In the genomic region with DNA sequence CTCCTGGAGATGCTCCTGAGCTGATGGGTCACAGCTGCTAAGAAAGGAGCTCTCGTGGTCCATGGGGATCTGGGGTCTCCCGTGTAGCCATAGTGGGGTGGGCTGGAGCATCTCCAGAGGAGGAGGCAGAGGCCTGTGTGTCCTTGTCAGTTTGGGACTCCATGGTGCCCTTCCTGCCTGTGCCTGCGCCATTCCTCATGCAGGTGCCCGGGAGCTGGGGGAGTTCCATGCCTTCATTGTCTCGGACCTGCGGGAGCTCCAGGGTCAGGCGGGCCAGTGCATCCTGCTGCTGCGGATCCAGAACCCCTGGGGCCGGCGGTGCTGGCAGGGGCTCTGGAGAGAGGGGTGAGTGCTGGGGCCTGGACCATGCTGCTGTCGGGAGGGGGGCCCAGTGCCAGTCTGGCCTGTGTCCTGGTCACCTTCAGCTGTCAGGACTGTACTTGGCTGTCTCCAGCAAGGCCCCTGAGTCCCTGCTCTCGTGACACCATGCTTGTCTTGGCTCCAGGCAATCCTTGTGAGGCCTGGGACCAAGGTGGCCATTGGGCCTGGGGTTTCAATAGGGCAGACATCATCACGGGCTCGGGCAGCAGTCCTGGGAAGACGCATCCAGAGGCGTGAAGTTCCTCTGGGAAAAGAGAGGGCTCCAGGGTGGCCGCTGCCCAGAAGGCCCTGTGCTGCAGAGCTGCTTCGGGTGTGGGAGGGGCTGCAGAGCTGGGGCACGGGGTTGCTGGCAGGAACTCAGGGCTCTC, we compare ENCODE assay signal across 20 cellular contexts. TPM values are rescaled to one million over a fixed set of nuclear protein-coding genes. Genes with fewer than 3 reads are reported as not detected.
DNase-seq lines count a peak whose midpoint lies in the region; ATAC-seq and TF ChIP-seq lines count a peak whose summit lies in the region.
"Had no signal": no experiment of that assay in that cellular context is flagged by ENCODE, and none has a peak within 500 bp of the region (broad histone marks: within the 10 kb centered on the region; RNA-seq: fewer than 3 reads in every experiment).

No MANE protein-coding gene starts in this region.

- H3K27me3 ChIP-seq in cardiac muscle cell (no peaks in the 10 kb centered on the region), aorta (ENCODE audit: control insufficient read depth in 1 of 2, insufficient read depth in 2 of 2, low read length in 1 of 2) (no peaks in the 10 kb centered on the region)
- H3K27me3 ChIP-seq: upper lobe of left lung had no signal

- H3K4me1 ChIP-seq in cardiac muscle cell (ENCODE audit: low read depth) (no peaks in the 10 kb centered on the region), aorta (ENCODE audit: control insufficient read depth in 1 of 2, insufficient read depth in 2 of 2, low read length in 2 of 2) (no peaks in the 10 kb centered on the region)
- H3K4me1 ChIP-seq: upper lobe of left lung had no signal

- H3K36me3 ChIP-seq in cardiac muscle cell (peaks cover 14% of the 10 kb centered on the region), aorta (ENCODE audit: control insufficient read depth in 1 of 2, insufficient read depth in 2 of 2, low read length in 1 of 2) (no peaks in the 10 kb centered on the region)

- DNase-seq in activated naive CD8-positive, alpha-beta T cell treated with anti-CD3 and anti-CD28 coated beads, Interleukin-2, amount 10 ng/mL, durations not matched to agents 7 days and 5 days, result peak; percentile 17
- DNase-seq in activated naive CD8-positive, alpha-beta T cell treated with anti-CD3 and anti-CD28 coated beads for 36 hours, result no peak
- DNase-seq in cardiac muscle cell (ENCODE audit: low read depth in 1 of 2, low spot score in 1 of 2), result peak in 1 of 2 donors; percentile 66
- DNase-seq in mesenteric fat pad (ENCODE audit: low spot score), result peak; percentile 89
- DNase-seq in aorta, result peak; percentile 41 to 69
- DNase-seq in cerebellar nuclear complex (lab: John Stamatoyannopoulos, UW), result no peak
- no peak for DNase-seq in NCI-H2081 treated with DMSO at 0.1 percent for 48 hours (lab: John Stamatoyannopoulos, UW)
- no peak for DNase-seq in NCI-H345 (lab: John Stamatoyannopoulos, UW)
- DNase-seq: activated CD4-positive, alpha-beta T cell treated with anti-CD3 and anti-CD28 coated beads, Interleukin-2, amount 50 U/mL, for 4 hours; activated T-cell treated with anti-CD3 and anti-CD28 coated beads, Interleukin-2, amount 50 U/mL, for 72 hours; CD8-positive, alpha-beta T cell; central memory CD4-positive, alpha-beta T cell; DMS79; endodermal cell; NCI-H146; nephron progenitor cell; stimulated activated naive CD4-positive, alpha-beta T cell treated with Interleukin-2 at 50 U/mL for 16 hours; SW 1271 had no signal

- intact Hi-C loops in aorta (cut with DNase I), result no loop called here

- H3K36me3 Mint-ChIP-seq in activated naive CD8-positive, alpha-beta T cell treated with anti-CD3 and anti-CD28 coated beads, Interleukin-2, amount 10 ng/mL, durations not matched to agents 7 days and 5 days, result no peaks in the 10 kb centered on the region
- H3K36me3 Mint-ChIP-seq in activated naive CD8-positive, alpha-beta T cell treated with anti-CD3 and anti-CD28 coated beads for 36 hours, result no peaks in the 10 kb centered on the region

- H3K27ac Mint-ChIP-seq in activated naive CD8-positive, alpha-beta T cell treated with anti-CD3 and anti-CD28 coated beads, Interleukin-2, amount 10 ng/mL, durations not matched to agents 7 days and 5 days, result no peak overlapping the region
- no peak overlapping the region for H3K27ac Mint-ChIP-seq in activated naive CD8-positive, alpha-beta T cell treated with anti-CD3 and anti-CD28 coated beads for 36 hours
- H3K27ac Mint-ChIP-seq: activated T-cell treated with anti-CD3 and anti-CD28 coated beads, Interleukin-2, amount 50 U/mL, for 72 hours; CD8-positive, alpha-beta T cell; endodermal cell; mesothelial cell of epicardium; nephron progenitor cell had no signal

- no peaks in the 10 kb centered on the region for H3K27me3 Mint-ChIP-seq in activated naive CD8-positive, alpha-beta T cell treated with anti-CD3 and anti-CD28 coated beads, Interleukin-2, amount 10 ng/mL, durations not matched to agents 7 days and 5 days
- no peaks in the 10 kb centered on the region for H3K27me3 Mint-ChIP-seq in activated naive CD8-positive, alpha-beta T cell treated with anti-CD3 and anti-CD28 coated beads for 36 hours

- no peaks in the 10 kb centered on the region for H3K9me3 Mint-ChIP-seq in activated naive CD8-positive, alpha-beta T cell treated with anti-CD3 and anti-CD28 coated beads, Interleukin-2, amount 10 ng/mL, durations not matched to agents 7 days and 5 days
- H3K9me3 Mint-ChIP-seq in activated naive CD8-positive, alpha-beta T cell treated with anti-CD3 and anti-CD28 coated beads for 36 hours, result no peaks in the 10 kb centered on the region
- H3K9me3 Mint-ChIP-seq: activated T-cell treated with anti-CD3 and anti-CD28 coated beads, Interleukin-2, amount 50 U/mL, for 72 hours; CD8-positive, alpha-beta T cell; endodermal cell; mesothelial cell of epicardium; nephron progenitor cell had no signal

- peak overlapping the region; percentile 69 for H3K27ac ChIP-seq in cardiac muscle cell
- no peak overlapping the region for H3K27ac ChIP-seq in aorta (ENCODE audit: low read depth in 1 of 2, low read length in 2 of 2)
- H3K27ac ChIP-seq: upper lobe of left lung had no signal

- H3K4me1 Mint-ChIP-seq in activated naive CD8-positive, alpha-beta T cell treated with anti-CD3 and anti-CD28 coated beads, Interleukin-2, amount 10 ng/mL, durations not matched to agents 7 days and 5 days, result peaks cover 5% of the 10 kb centered on the region
- peaks cover 7% of the 10 kb centered on the region for H3K4me1 Mint-ChIP-seq in activated naive CD8-positive, alpha-beta T cell treated with anti-CD3 and anti-CD28 coated beads for 36 hours

- TF ChIP-seq CTCF in cardiac muscle cell (IDR thresholded peaks at IDR 0.05; ENCODE audit: low read depth, low read length), result no peak

- H3K4me3 ChIP-seq in cardiac muscle cell, result no peak overlapping the region
- no peak overlapping the region for H3K4me3 ChIP-seq in aorta (ENCODE audit: low read length in 2 of 2)
- H3K4me3 ChIP-seq: upper lobe of left lung had no signal

- H3K9me3 ChIP-seq in cardiac muscle cell (ENCODE audit: low read depth) (no peaks in the 10 kb centered on the region), aorta (ENCODE audit: control insufficient read depth, low read length) (no peaks in the 10 kb centered on the region)
- H3K9me3 ChIP-seq: upper lobe of left lung had no signal

- ATAC-seq in activated naive CD8-positive, alpha-beta T cell treated with anti-CD3 and anti-CD28 coated beads, Interleukin-2, amount 10 ng/mL, durations not matched to agents 7 days and 5 days (ENCODE audit: low read depth), result no peak
- no peak for ATAC-seq in aorta (ENCODE audit: low FRiP score)
- ATAC-seq: activated T-cell treated with anti-CD3 and anti-CD28 coated beads, Interleukin-2, amount 50 U/mL, for 72 hours; CD8-positive, alpha-beta T cell had no signal

- WGBS in aorta, 2 donors, result 54 to 65% methylated on average over 18 to 19 of the region's 19 CpGs

- no peak overlapping the region for H3K4me3 Mint-ChIP-seq in activated naive CD8-positive, alpha-beta T cell treated with anti-CD3 and anti-CD28 coated beads, Interleukin-2, amount 10 ng/mL, durations not matched to agents 7 days and 5 days
- H3K4me3 Mint-ChIP-seq in activated naive CD8-positive, alpha-beta T cell treated with anti-CD3 and anti-CD28 coated beads for 36 hours, result no peak overlapping the region
- H3K4me3 Mint-ChIP-seq: activated T-cell treated with anti-CD3 and anti-CD28 coated beads, Interleukin-2, amount 50 U/mL, for 72 hours; CD8-positive, alpha-beta T cell; endodermal cell; mesothelial cell of epicardium; nephron progenitor cell had no signal

- POLR2A ChIA-PET in activated naive CD8-positive, alpha-beta T cell treated with anti-CD3 and anti-CD28 coated beads, Interleukin-2, amount 10 ng/mL, durations not matched to agents 7 days and 5 days (lab: Charles Lee), result interaction anchor here (0.9 to 1.0 kb wide), 2 partner anchors 8 to 14 kb away, joined by 3 read pairs; a partner anchor contains a TSS

RNA-seq across cellular contexts. Expression of a gene that starts 7.3 kb away (rescaled TPM):
- total RNA-seq in activated naive CD8-positive, alpha-beta T cell treated with anti-CD3 and anti-CD28 coated beads, Interleukin-2, amount 10 ng/mL, durations not matched to agents 7 days and 5 days, result 10 to 100 TPM; 72.3 to 74.2 TPM
- total RNA-seq in activated naive CD8-positive, alpha-beta T cell treated with anti-CD3 and anti-CD28 coated beads for 36 hours, result 10 to 100 TPM; 30.1 to 32.3 TPM
- 60.8 and 61.6 TPM in 2 replicates for total RNA-seq in cardiac muscle cell
- polyA plus RNA-seq in cardiac muscle cell, result 57.9 and 62.8 TPM in 2 replicates
- total RNA-seq in mesenteric fat pad, result 18.2 TPM
- 10 to 100 TPM; 23.7 to 35.5 TPM for total RNA-seq in aorta
- 10 to 100 TPM; 12.6 to 66.9 TPM for polyA plus RNA-seq in aorta

RNA-seq across cellular contexts. Expression of a gene that starts 25.6 kb away (rescaled TPM):
- 100 to 1,000 TPM; 124 TPM for total RNA-seq in activated naive CD8-positive, alpha-beta T cell treated with anti-CD3 and anti-CD28 coated beads, Interleukin-2, amount 10 ng/mL, durations not matched to agents 7 days and 5 days
- 10 to 100 TPM; 33.8 to 37.2 TPM for total RNA-seq in activated naive CD8-positive, alpha-beta T cell treated with anti-CD3 and anti-CD28 coated beads for 36 hours
- total RNA-seq in cardiac muscle cell (43.5 and 49.0 TPM in 2 replicates), mesenteric fat pad (69.9 TPM), aorta (10 to 100 TPM; 42.9 to 46.9 TPM)
- polyA plus RNA-seq in cardiac muscle cell (59.7 and 61.2 TPM in 2 replicates), aorta (100 to 1,000 TPM in 1 of 2 donors, 10 to 100 TPM in 1; 48.2 to 108 TPM)

RNA-seq across cellular contexts. Expression of a gene that starts 31.4 kb away (rescaled TPM):
- total RNA-seq in activated naive CD8-positive, alpha-beta T cell treated with anti-CD3 and anti-CD28 coated beads, Interleukin-2, amount 10 ng/mL, durations not matched to agents 7 days and 5 days, result 10 to 100 TPM; 19.2 to 19.3 TPM
- 1 to 10 TPM; 7.6 to 7.8 TPM for total RNA-seq in activated naive CD8-positive, alpha-beta T cell treated with anti-CD3 and anti-CD28 coated beads for 36 hours
- 0.70 and 5.1 TPM in 2 replicates for total RNA-seq in cardiac muscle cell
- 0.40 and 1.9 TPM in 2 replicates for polyA plus RNA-seq in cardiac muscle cell
- 1.9 TPM for total RNA-seq in mesenteric fat pad
- total RNA-seq in aorta, result 1 to 10 TPM; 2.1 to 3.9 TPM
- polyA plus RNA-seq in aorta, result 10 to 100 TPM; 10.1 to 14.5 TPM

RNA-seq across cellular contexts. Expression of a gene that starts 33.7 kb away (rescaled TPM):
- total RNA-seq in activated naive CD8-positive, alpha-beta T cell treated with anti-CD3 and anti-CD28 coated beads, Interleukin-2, amount 10 ng/mL, durations not matched to agents 7 days and 5 days, result 10 to 100 TPM; 12.3 to 13.8 TPM
- total RNA-seq in activated naive CD8-positive, alpha-beta T cell treated with anti-CD3 and anti-CD28 coated beads for 36 hours, result 1 to 10 TPM; 6.7 to 6.9 TPM
- 10.2 and 29.2 TPM in 2 replicates for total RNA-seq in cardiac muscle cell
- 22.1 and 24.9 TPM in 2 replicates for polyA plus RNA-seq in cardiac muscle cell
- total RNA-seq in mesenteric fat pad, result 3.8 TPM
- 1 to 10 TPM; 2.1 to 3.4 TPM for total RNA-seq in aorta
- 1 to 10 TPM; 3.0 to 5.0 TPM for polyA plus RNA-seq in aorta

RNA-seq across cellular contexts. Expression of a gene that starts 36.1 kb away (rescaled TPM):
- 10 to 100 TPM; 50.9 to 53.2 TPM for total RNA-seq in activated naive CD8-positive, alpha-beta T cell treated with anti-CD3 and anti-CD28 coated beads, Interleukin-2, amount 10 ng/mL, durations not matched to agents 7 days and 5 days
- total RNA-seq in activated naive CD8-positive, alpha-beta T cell treated with anti-CD3 and anti-CD28 coated beads for 36 hours, result 10 to 100 TPM; 13.3 to 15.9 TPM
- 6.9 and 10.8 TPM in 2 replicates for total RNA-seq in cardiac muscle cell
- 7.6 and 10.1 TPM in 2 replicates for polyA plus RNA-seq in cardiac muscle cell
- total RNA-seq in mesenteric fat pad, result 11.4 TPM
- 10 to 100 TPM; 10.4 to 22.0 TPM for total RNA-seq in aorta
- 1 to 10 TPM; 6.2 to 6.6 TPM for polyA plus RNA-seq in aorta

Comparison
In these comparisons a context has a peak if more than half of its experiments do, and no peak if none do; other contexts are left out.
1. DNase-seq: peak in activated naive CD8-positive, alpha-beta T cell treated with anti-CD3 and anti-CD28 coated beads, Interleukin-2, amount 10 ng/mL, durations not matched to agents 7 days and 5 days (single experiment), mesenteric fat pad (single experiment) and aorta (2 of 2); none in activated naive CD8-positive, alpha-beta T cell treated with anti-CD3 and anti-CD28 coated beads for 36 hours (single experiment), cerebellar nuclear complex (0 of 2), NCI-H2081 treated with DMSO at 0.1 percent for 48 hours (single experiment) and NCI-H345 (single experiment).